1 cellular context compared by ENCODE assay signal in genomic region chr3:17182158-17182557, GRCh38.
TF ChIP-seq lines count a peak whose summit lies in the region.

No MANE protein-coding gene starts in this region.

TF ChIP-seq in GM12878, 131 proteins besides CTCF, POLR2A, EP300 and RAD21 (continued from another document and continues in another):
- TF ChIP-seq ZNF384 (IDR thresholded peaks at IDR 0.05; ENCODE audit: borderline replicate concordance, low read depth, low read length) = peak; percentile 86
- peak; percentile 97 for TF ChIP-seq MTA2 (IDR thresholded peaks at IDR 0.05; ENCODE audit: low read depth)
- 0 out of 2 replicates have a peak, but pooled peaks have one; percentile 10 for TF ChIP-seq SMARCA5 (IDR thresholded peaks at IDR 0.05)
- TF ChIP-seq, protein P1, sequence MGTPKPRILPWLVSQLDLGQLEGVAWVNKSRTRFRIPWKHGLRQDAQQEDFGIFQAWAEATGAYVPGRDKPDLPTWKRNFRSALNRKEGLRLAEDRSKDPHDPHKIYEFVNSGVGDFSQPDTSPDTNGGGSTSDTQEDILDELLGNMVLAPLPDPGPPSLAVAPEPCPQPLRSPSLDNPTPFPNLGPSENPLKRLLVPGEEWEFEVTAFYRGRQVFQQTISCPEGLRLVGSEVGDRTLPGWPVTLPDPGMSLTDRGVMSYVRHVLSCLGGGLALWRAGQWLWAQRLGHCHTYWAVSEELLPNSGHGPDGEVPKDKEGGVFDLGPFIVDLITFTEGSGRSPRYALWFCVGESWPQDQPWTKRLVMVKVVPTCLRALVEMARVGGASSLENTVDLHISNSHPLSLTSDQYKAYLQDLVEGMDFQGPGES (IDR thresholded peaks at IDR 0.05) = no peak
- TF ChIP-seq ZNF207 (IDR thresholded peaks at IDR 0.05; ENCODE audit: borderline replicate concordance) = no peak
- TF ChIP-seq STAT3 (IDR thresholded peaks at IDR 0.05; ENCODE audit: low read depth, low read length) = peak; percentile 37; the same call in 1 of the 2 replicates
- TF ChIP-seq EED (IDR thresholded peaks at IDR 0.05; ENCODE audit: low read depth) = peak; percentile 91
- TF ChIP-seq IKZF2 (IDR thresholded peaks at IDR 0.05) = peak; percentile 97 to 98
- TF ChIP-seq BMI1 (IDR thresholded peaks at IDR 0.05; ENCODE audit: borderline replicate concordance) = peak; percentile 59; the same call in 1 of the 2 replicates
- TF ChIP-seq TCF12 (IDR thresholded peaks at IDR 0.05; ENCODE audit: low read depth, low read length) = peak; percentile 96
- TF ChIP-seq RBBP5 (conservative IDR thresholded peaks at IDR 0.05) = no peak
- TF ChIP-seq CEBPB (IDR thresholded peaks at IDR 0.05; ENCODE audit: borderline replicate concordance in 1 of 2, low read depth in 2 of 2, low read length in 2 of 2) = 0 out of 4 replicates have a peak, but pooled peaks of 1 of the 2 experiments have one; percentile 78
- TF ChIP-seq KDM1A (IDR thresholded peaks at IDR 0.05; ENCODE audit: borderline replicate concordance) = no peak
- TF ChIP-seq, protein P2, sequence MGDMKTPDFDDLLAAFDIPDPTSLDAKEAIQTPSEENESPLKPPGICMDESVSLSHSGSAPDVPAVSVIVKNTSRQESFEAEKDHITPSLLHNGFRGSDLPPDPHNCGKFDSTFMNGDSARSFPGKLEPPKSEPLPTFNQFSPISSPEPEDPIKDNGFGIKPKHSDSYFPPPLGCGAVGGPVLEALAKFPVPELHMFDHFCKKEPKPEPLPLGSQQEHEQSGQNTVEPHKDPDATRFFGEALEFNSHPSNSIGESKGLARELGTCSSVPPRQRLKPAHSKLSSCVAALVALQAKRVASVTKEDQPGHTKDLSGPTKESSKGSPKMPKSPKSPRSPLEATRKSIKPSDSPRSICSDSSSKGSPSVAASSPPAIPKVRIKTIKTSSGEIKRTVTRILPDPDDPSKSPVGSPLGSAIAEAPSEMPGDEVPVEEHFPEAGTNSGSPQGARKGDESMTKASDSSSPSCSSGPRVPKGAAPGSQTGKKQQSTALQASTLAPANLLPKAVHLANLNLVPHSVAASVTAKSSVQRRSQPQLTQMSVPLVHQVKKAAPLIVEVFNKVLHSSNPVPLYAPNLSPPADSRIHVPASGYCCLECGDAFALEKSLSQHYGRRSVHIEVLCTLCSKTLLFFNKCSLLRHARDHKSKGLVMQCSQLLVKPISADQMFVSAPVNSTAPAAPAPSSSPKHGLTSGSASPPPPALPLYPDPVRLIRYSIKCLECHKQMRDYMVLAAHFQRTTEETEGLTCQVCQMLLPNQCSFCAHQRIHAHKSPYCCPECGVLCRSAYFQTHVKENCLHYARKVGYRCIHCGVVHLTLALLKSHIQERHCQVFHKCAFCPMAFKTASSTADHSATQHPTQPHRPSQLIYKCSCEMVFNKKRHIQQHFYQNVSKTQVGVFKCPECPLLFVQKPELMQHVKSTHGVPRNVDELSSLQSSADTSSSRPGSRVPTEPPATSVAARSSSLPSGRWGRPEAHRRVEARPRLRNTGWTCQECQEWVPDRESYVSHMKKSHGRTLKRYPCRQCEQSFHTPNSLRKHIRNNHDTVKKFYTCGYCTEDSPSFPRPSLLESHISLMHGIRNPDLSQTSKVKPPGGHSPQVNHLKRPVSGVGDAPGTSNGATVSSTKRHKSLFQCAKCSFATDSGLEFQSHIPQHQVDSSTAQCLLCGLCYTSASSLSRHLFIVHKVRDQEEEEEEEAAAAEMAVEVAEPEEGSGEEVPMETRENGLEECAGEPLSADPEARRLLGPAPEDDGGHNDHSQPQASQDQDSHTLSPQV (IDR thresholded peaks at IDR 0.05) = 0 out of 2 replicates have a peak, but pooled peaks have one; percentile 61
- TF ChIP-seq TBL1XR1 (IDR thresholded peaks at IDR 0.05; ENCODE audit: low read depth, low read length) = peak; percentile 88
- 0 out of 2 replicates have a peak, but pooled peaks have one; percentile 34 for TF ChIP-seq PML (IDR thresholded peaks at IDR 0.05; ENCODE audit: low read length)
- no peak for TF ChIP-seq LARP7 (IDR thresholded peaks at IDR 0.05)
- no peak for TF ChIP-seq MYC (IDR thresholded peaks at IDR 0.05; ENCODE audit: insufficient read depth, insufficient read length, insufficient replicate concordance, low read length, severe bottlenecking)
- no peak for TF ChIP-seq ZBTB4 (CRISPR knock-in tag; IDR thresholded peaks at IDR 0.05)
- peak in 1 of 2 experiments; percentile 62; a peak in 2 of 4 replicates for TF ChIP-seq ETV6 (conservative IDR thresholded peaks at IDR 0.05 in 1 of 2, IDR thresholded peaks at IDR 0.05 in 1 of 2; ENCODE audit: borderline replicate concordance in 1 of 2, low read depth in 1 of 2)
- TF ChIP-seq RELA (IDR thresholded peaks at IDR 0.05; ENCODE audit: borderline replicate concordance, partially characterized antibody) = peak; percentile 71
- peak; percentile 33 for TF ChIP-seq SP1 (IDR thresholded peaks at IDR 0.05; ENCODE audit: low read depth, low read length)
- no peak for TF ChIP-seq NRF1 (conservative IDR thresholded peaks at IDR 0.05; ENCODE audit: low read depth, low read length)
- peak; percentile 25; the same call in 1 of the 2 replicates for TF ChIP-seq MXI1 (IDR thresholded peaks at IDR 0.05; ENCODE audit: low read depth, low read length)
- peak; percentile 69; the same call in 1 of the 2 replicates for TF ChIP-seq NBN (IDR thresholded peaks at IDR 0.05)
- no peak for TF ChIP-seq CBX3 (IDR thresholded peaks at IDR 0.05; ENCODE audit: borderline replicate concordance, low read depth)
- TF ChIP-seq ZBED1 (IDR thresholded peaks at IDR 0.05; ENCODE audit: borderline replicate concordance) = peak; percentile 85; the same call in 1 of the 2 replicates
- TF ChIP-seq GABPA (IDR thresholded peaks at IDR 0.05; ENCODE audit: low read depth) = peak; percentile 32; the same call in 1 of the 2 replicates
- TF ChIP-seq RB1 (IDR thresholded peaks at IDR 0.05; ENCODE audit: borderline replicate concordance) = peak; percentile 36; the same call in 1 of the 2 replicates
- TF ChIP-seq ATF7 (IDR thresholded peaks at IDR 0.05; ENCODE audit: low read depth) = peak; percentile 73
- TF ChIP-seq CREB1 (IDR thresholded peaks at IDR 0.05; ENCODE audit: low read depth) = peak; percentile 36; the same call in 1 of the 2 replicates
- TF ChIP-seq E2F4 (IDR thresholded peaks at IDR 0.05; ENCODE audit: low read depth, low read length) = no peak
- peak; percentile 85 for TF ChIP-seq ZNF217 (IDR thresholded peaks at IDR 0.05)
- TF ChIP-seq TARDBP (IDR thresholded peaks at IDR 0.05; ENCODE audit: borderline replicate concordance) = no peak
- peak; percentile 71 to 81; a peak in 3 of 4 replicates for TF ChIP-seq BHLHE40 (IDR thresholded peaks at IDR 0.05; ENCODE audit: borderline replicate concordance in 1 of 2, low read depth in 2 of 2, low read length in 1 of 2)
- TF ChIP-seq CHD2 (IDR thresholded peaks at IDR 0.05; ENCODE audit: borderline replicate concordance, low read depth, low read length) = peak; percentile 72; the same call in 1 of the 2 replicates
- TF ChIP-seq, protein P3, sequence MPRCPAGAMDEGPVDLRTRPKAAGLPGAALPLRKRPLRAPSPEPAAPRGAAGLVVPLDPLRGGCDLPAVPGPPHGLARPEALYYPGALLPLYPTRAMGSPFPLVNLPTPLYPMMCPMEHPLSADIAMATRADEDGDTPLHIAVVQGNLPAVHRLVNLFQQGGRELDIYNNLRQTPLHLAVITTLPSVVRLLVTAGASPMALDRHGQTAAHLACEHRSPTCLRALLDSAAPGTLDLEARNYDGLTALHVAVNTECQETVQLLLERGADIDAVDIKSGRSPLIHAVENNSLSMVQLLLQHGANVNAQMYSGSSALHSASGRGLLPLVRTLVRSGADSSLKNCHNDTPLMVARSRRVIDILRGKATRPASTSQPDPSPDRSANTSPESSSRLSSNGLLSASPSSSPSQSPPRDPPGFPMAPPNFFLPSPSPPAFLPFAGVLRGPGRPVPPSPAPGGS (IDR thresholded peaks at IDR 0.05; ENCODE audit: borderline replicate concordance, insufficient read depth, low read depth, low read length, poor library complexity, severe bottlenecking) = peak; percentile 76
- TF ChIP-seq, protein P4, sequence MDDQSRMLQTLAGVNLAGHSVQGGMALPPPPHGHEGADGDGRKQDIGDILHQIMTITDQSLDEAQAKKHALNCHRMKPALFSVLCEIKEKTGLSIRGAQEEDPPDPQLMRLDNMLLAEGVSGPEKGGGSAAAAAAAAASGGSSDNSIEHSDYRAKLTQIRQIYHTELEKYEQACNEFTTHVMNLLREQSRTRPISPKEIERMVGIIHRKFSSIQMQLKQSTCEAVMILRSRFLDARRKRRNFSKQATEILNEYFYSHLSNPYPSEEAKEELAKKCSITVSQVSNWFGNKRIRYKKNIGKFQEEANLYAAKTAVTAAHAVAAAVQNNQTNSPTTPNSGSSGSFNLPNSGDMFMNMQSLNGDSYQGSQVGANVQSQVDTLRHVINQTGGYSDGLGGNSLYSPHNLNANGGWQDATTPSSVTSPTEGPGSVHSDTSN (IDR thresholded peaks at IDR 0.05; ENCODE audit: insufficient replicate concordance, low read depth, low read length) = peak; percentile 12
- TF ChIP-seq ATF3 (IDR thresholded peaks at IDR 0.05; ENCODE audit: borderline replicate concordance, extremely low read depth, low read depth, low read length) = no peak
- TF ChIP-seq KLF5 (IDR thresholded peaks at IDR 0.05; ENCODE audit: partially characterized antibody) = peak; percentile 76
- TF ChIP-seq MAX (IDR thresholded peaks at IDR 0.05; ENCODE audit: low read depth, low read length) = no peak
- TF ChIP-seq RAD51 (IDR thresholded peaks at IDR 0.05) = peak; percentile 38
- TF ChIP-seq, protein P5, sequence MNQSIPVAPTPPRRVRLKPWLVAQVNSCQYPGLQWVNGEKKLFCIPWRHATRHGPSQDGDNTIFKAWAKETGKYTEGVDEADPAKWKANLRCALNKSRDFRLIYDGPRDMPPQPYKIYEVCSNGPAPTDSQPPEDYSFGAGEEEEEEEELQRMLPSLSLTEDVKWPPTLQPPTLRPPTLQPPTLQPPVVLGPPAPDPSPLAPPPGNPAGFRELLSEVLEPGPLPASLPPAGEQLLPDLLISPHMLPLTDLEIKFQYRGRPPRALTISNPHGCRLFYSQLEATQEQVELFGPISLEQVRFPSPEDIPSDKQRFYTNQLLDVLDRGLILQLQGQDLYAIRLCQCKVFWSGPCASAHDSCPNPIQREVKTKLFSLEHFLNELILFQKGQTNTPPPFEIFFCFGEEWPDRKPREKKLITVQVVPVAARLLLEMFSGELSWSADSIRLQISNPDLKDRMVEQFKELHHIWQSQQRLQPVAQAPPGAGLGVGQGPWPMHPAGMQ (IDR thresholded peaks at IDR 0.05; ENCODE audit: borderline replicate concordance) = no peak; the same call in 1 of the 2 replicates
- TF ChIP-seq SREBF1 (IDR thresholded peaks at IDR 0.05; ENCODE audit: low read length) = no peak
- TF ChIP-seq BCL11A (IDR thresholded peaks at IDR 0.05; ENCODE audit: low read depth, low read length) = peak; percentile 90
- no peak for TF ChIP-seq EGR1 (IDR thresholded peaks at IDR 0.05; ENCODE audit: borderline replicate concordance in 1 of 2, low read depth in 2 of 2, low read length in 2 of 2)
- TF ChIP-seq SUZ12 (IDR thresholded peaks at IDR 0.05; ENCODE audit: unreplicated experiment) = no peak
- TF ChIP-seq CREM (IDR thresholded peaks at IDR 0.05; ENCODE audit: low read depth) = peak; percentile 75
